ENCODE assay signal across 8 cellular contexts in the genomic region with DNA sequence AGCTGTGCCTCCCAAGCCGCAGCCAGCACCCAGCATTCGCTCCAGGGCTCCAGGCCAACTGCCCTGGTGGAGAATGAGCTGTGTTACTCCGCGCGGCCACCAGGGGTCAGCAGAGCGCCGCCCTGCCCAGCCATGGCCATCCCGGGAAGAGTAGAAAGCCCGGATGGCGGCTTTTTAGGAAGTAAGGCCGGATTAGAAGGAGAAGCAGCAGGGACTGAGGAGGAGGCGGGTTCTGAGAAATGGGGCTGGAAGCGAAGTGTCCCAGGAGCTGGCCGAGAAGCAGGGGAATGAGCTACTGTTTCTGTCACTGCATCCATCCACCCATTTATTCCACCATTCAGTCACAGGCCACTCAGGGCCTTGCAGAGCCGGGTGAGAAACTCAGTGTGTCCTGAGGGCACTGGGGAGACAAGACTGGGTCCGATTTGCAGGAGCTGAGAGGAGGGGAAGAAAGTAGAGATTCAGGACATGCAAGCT. TPM values are rescaled to one million over a fixed set of nuclear protein-coding genes. Genes with fewer than 3 reads are reported as not detected.
DNase-seq lines count a peak whose midpoint lies in the region; ATAC-seq and TF ChIP-seq lines count a peak whose summit lies in the region.

No MANE protein-coding gene starts in this region.

- TF ChIP-seq CTCF in LNCAP (IDR thresholded peaks at IDR 0.05), result peak; percentile 73
- peak; percentile 92 to 98 (median 96) for TF ChIP-seq CTCF in uterus (IDR thresholded peaks at IDR 0.05)

- H3K27me3 ChIP-seq in SJSA1 (replicated peaks) (no peaks in the 10 kb centered on the region), uterus (peaks cover 0 to 3% of the 10 kb centered on the region in 2 donors)

- H3K36me3 ChIP-seq in SJSA1 (no peaks in the 10 kb centered on the region), uterus (no peaks in the 10 kb centered on the region)

- intact Hi-C loops in uterus (cut with DNase I; ENCODE audit: low total_unique reads), result no loop called here

- peaks cover 5% of the 10 kb centered on the region for H3K4me1 ChIP-seq in SJSA1 (replicated peaks)
- H3K4me1 ChIP-seq in uterus, result no peaks in the 10 kb centered on the region

- H3K9me3 ChIP-seq in SJSA1 (replicated peaks) (no peaks in the 10 kb centered on the region), uterus (no peaks in the 10 kb centered on the region)

- H3K4me3 ChIP-seq in SJSA1 (no peak overlapping the region), uterus (no peak overlapping the region)

- peak; percentile 87 for DNase-seq in Daoy (ENCODE audit: low read depth)
- peak; percentile 81 to 83 for DNase-seq in SJSA1 (ENCODE audit: low read depth in 1 of 2, low spot score in 2 of 2)
- DNase-seq in activated naive CD4-positive, alpha-beta T cell treated with Interleukin-2 at 50 U/mL for 16 hours, result peak; percentile 71
- DNase-seq in glomerular visceral epithelial cell (ENCODE audit: extremely low spot score), result peak; percentile 84
- DNase-seq in pons (ENCODE audit: low spot score), result peak; percentile 64
- DNase-seq in uterus, result peak; percentile 69 to 82

- no peak for ATAC-seq in GM18870 (IDR thresholded peaks at IDR 0.05; ENCODE audit: unreplicated experiment)

- H3K27ac ChIP-seq in SJSA1, result no peak overlapping the region
- no peak overlapping the region for H3K27ac ChIP-seq in uterus

- no peak for TF ChIP-seq POLR2A in uterus (IDR thresholded peaks at IDR 0.05)

RNA-seq across cellular contexts. Expression of a gene that starts 6.6 kb away (rescaled TPM):
- total RNA-seq in Daoy (2014; rRNA removed; shearing (Covaris generic)), result 0.27 TPM in 1 of 2 replicates, not detected in the other
- total RNA-seq in SJSA1 (2014; rRNA removed; shearing (Covaris generic)), result not detected in 2 replicates
- not detected for total RNA-seq in uterus

RNA-seq across cellular contexts. Expression of a gene that starts 35.3 kb away (rescaled TPM):
- total RNA-seq in Daoy (2014; rRNA removed; shearing (Covaris generic)), result 46.5 and 55.0 TPM in 2 replicates
- 66.3 and 129 TPM in 2 replicates for total RNA-seq in SJSA1 (2014; rRNA removed; shearing (Covaris generic))
- 10 to 100 TPM in 3 of 4 donors, 1 to 10 TPM in 1; 9.4 to 78.8 (median 13.3) TPM for total RNA-seq in uterus
